Comparison of ENCODE assay signal across 3 cellular contexts in genomic region chr13:112978561-112979405, GRCh38.
TF ChIP-seq lines count a peak whose summit lies in the region.

No MANE protein-coding gene starts in this region.

TF ChIP-seq in GM23338, 12 proteins besides CTCF, POLR2A, EP300 and RAD21:
- TF ChIP-seq ZNF114 (CRISPR knock-in tag; IDR thresholded peaks at IDR 0.05), result no peak
- no peak for TF ChIP-seq NANOG (IDR thresholded peaks at IDR 0.05; ENCODE audit: borderline replicate concordance)
- no peak for TF ChIP-seq EZH2 (IDR thresholded peaks at IDR 0.05; ENCODE audit: low read depth, unreplicated experiment)
- TF ChIP-seq ETS1 (IDR thresholded peaks at IDR 0.05), result no peak
- TF ChIP-seq EZH2phosphoT487 (IDR thresholded peaks at IDR 0.05; ENCODE audit: unreplicated experiment), result no peak
- no peak for TF ChIP-seq JUNB (IDR thresholded peaks at IDR 0.05; ENCODE audit: unreplicated experiment)
- no peak for TF ChIP-seq ZNF331 (CRISPR knock-in tag; IDR thresholded peaks at IDR 0.05; ENCODE audit: low read depth)

TF ChIP-seq in HepG2, 621 proteins besides CTCF, POLR2A, EP300 and RAD21:
- TF ChIP-seq CHD2 (IDR thresholded peaks at IDR 0.05; ENCODE audit: low read depth, low read length) (no peak), MNT (IDR thresholded peaks at IDR 0.05) (peak; percentile 46; the same call in 1 of the 2 replicates)

TF ChIP-seq in GM12891, 5 proteins besides CTCF, POLR2A, EP300 and RAD21:
- no peak for TF ChIP-seq PAX5 (IDR thresholded peaks at IDR 0.05; ENCODE audit: insufficient read depth, low read length, severe bottlenecking)
- no peak for TF ChIP-seq TAF1 (IDR thresholded peaks at IDR 0.05; ENCODE audit: low read depth, low read length)
- TF ChIP-seq SPI1 (IDR thresholded peaks at IDR 0.05; ENCODE audit: low read depth, low read length), result no peak
- no peak for TF ChIP-seq POLR2AphosphoS5 (IDR thresholded peaks at IDR 0.05; ENCODE audit: low read depth, low read length)
- TF ChIP-seq POU2F2 (IDR thresholded peaks at IDR 0.05; ENCODE audit: low read depth, low read length), result no peak
